Comparison of ENCODE assay signal across 8 cellular contexts in the genomic region with DNA sequence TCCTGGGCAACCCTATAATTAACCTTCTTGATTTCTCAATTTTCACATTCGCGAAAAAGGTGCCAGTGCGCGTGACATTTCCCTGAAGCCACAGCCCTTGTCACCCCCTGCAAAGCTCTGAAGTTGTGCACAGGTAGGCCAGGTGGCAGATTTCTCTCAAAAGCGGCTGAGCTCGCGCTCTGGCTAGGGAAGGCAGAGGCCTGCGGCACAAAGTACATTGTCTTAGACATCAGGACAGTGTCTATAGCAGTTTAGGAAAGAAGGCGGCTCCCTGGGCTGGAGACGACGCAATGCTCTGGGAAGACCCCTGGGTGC. TPM values are rescaled to one million over a fixed set of nuclear protein-coding genes. Genes with fewer than 3 reads are reported as not detected.
A peak's percentile ranks its signal among the peaks of the same experiment; 100 is the strongest.
DNase-seq lines count a peak whose midpoint lies in the region; ATAC-seq and TF ChIP-seq lines count a peak whose summit lies in the region.

No MANE protein-coding gene starts in this region.

- H3K4me1 ChIP-seq in HUES48 (ENCODE audit: control insufficient read depth, insufficient read depth, low read length) (no peaks in the 10 kb centered on the region), aorta (ENCODE audit: control insufficient read depth in 1 of 2, insufficient read depth in 2 of 2, low read length in 2 of 2) (peaks cover 0 to 4% of the 10 kb centered on the region in 2 donors)

- peak overlapping the region; percentile 56 for H3K9ac ChIP-seq in HUES48 (ENCODE audit: low read depth, low read length)

- peaks cover 14% of the 10 kb centered on the region for H3K9me3 Mint-ChIP-seq in activated T-cell treated with anti-CD3 and anti-CD28 coated beads, Interleukin-2, amount 50 U/mL, for 24 hours
- H3K9me3 Mint-ChIP-seq in brain = peaks cover 2 to 18% (median 7%) of the 10 kb centered on the region in 5 experiments
- H3K9me3 Mint-ChIP-seq in mesothelial cell of epicardium = peaks cover 10% of the 10 kb centered on the region

- H3K27ac ChIP-seq in HUES48 (ENCODE audit: low read depth, low read length) = peak overlapping the region; percentile 77
- H3K27ac ChIP-seq in aorta (ENCODE audit: low read depth in 1 of 2, low read length in 2 of 2) = no peak overlapping the region

- H3K36me3 ChIP-seq in HUES48 (ENCODE audit: control insufficient read depth, insufficient read depth, low read length) (0 out of 2 replicates have a peak, but pooled peaks cover 5% of the 10 kb centered on the region), aorta (ENCODE audit: control insufficient read depth in 1 of 2, insufficient read depth in 2 of 2, low read length in 1 of 2) (no peaks in the 10 kb centered on the region)

- TF ChIP-seq CTCF in brain (conservative IDR thresholded peaks at IDR 0.05) = no peak
- no peak for TF ChIP-seq CTCF in mesothelial cell of epicardium (IDR thresholded peaks at IDR 0.05; ENCODE audit: unreplicated experiment)

- no peak for DNase-seq in activated T-cell treated with anti-CD3 and anti-CD28 coated beads, Interleukin-2, amount 50 U/mL, for 24 hours
- DNase-seq in activated T-cell treated with anti-CD3 and anti-CD28 coated beads for 4 hours (no peak), mesothelial cell of epicardium (ENCODE audit: low spot score in 2 of 2, unreplicated experiment in 2 of 2) (no peak), aorta (no peak), NCI-H1092 (lab: John Stamatoyannopoulos, UW) (no peak)
- DNase-seq in effector CD8-positive, alpha-beta T cell (lab: John Stamatoyannopoulos, UW) = no peak

- H3K27me3 ChIP-seq in HUES48 (ENCODE audit: control insufficient read depth, insufficient read depth, low read length) (no peaks in the 10 kb centered on the region), aorta (ENCODE audit: control insufficient read depth in 1 of 2, insufficient read depth in 2 of 2, low read length in 1 of 2) (no peaks in the 10 kb centered on the region)

- H3K27ac Mint-ChIP-seq in activated T-cell treated with anti-CD3 and anti-CD28 coated beads, Interleukin-2, amount 50 U/mL, for 24 hours = peak overlapping the region; percentile 91
- H3K27ac Mint-ChIP-seq in brain (peak overlapping the region; percentile 96 to 99 (median 97)), mesothelial cell of epicardium (peak overlapping the region; percentile 100)

- H3K27me3 Mint-ChIP-seq in activated T-cell treated with anti-CD3 and anti-CD28 coated beads, Interleukin-2, amount 50 U/mL, for 24 hours = no peaks in the 10 kb centered on the region
- H3K27me3 Mint-ChIP-seq in brain (peaks cover 14% of the 10 kb centered on the region), mesothelial cell of epicardium (ENCODE audit: low read depth) (no peaks in the 10 kb centered on the region)

- 3% methylated on average over 11 of the region's 11 CpGs for WGBS in aorta, 2 donors

- peaks cover 54% of the 10 kb centered on the region for H3K36me3 Mint-ChIP-seq in activated T-cell treated with anti-CD3 and anti-CD28 coated beads, Interleukin-2, amount 50 U/mL, for 24 hours (ENCODE audit: low read depth)
- H3K36me3 Mint-ChIP-seq in brain = peaks cover 35% of the 10 kb centered on the region
- peaks cover 26% of the 10 kb centered on the region for H3K36me3 Mint-ChIP-seq in mesothelial cell of epicardium

- peak overlapping the region; percentile 85 for H3K4me3 ChIP-seq in HUES48 (ENCODE audit: low read depth, low read length)
- peak overlapping the region; percentile 15 to 65 for H3K4me3 ChIP-seq in aorta (ENCODE audit: low read length in 2 of 2)

- ATAC-seq in aorta (ENCODE audit: low FRiP score) = peak; percentile 4

- H3K9me3 ChIP-seq in HUES48 (ENCODE audit: control insufficient read depth, insufficient read depth, low read length) = no peaks in the 10 kb centered on the region
- H3K9me3 ChIP-seq in aorta (ENCODE audit: control insufficient read depth, low read length) = no peaks in the 10 kb centered on the region

- H3K4me3 Mint-ChIP-seq in activated T-cell treated with anti-CD3 and anti-CD28 coated beads, Interleukin-2, amount 50 U/mL, for 24 hours = peak overlapping the region; percentile 91
- H3K4me3 Mint-ChIP-seq in brain = peak overlapping the region; percentile 97 to 100 (median 99)
- peak overlapping the region; percentile 99 for H3K4me3 Mint-ChIP-seq in mesothelial cell of epicardium

- H3K4me1 Mint-ChIP-seq in activated T-cell treated with anti-CD3 and anti-CD28 coated beads, Interleukin-2, amount 50 U/mL, for 24 hours (ENCODE audit: low read depth) = peaks cover 61% of the 10 kb centered on the region
- H3K4me1 Mint-ChIP-seq in brain = peaks cover 51% of the 10 kb centered on the region
- peaks cover 22% of the 10 kb centered on the region for H3K4me1 Mint-ChIP-seq in mesothelial cell of epicardium

- intact Hi-C loops in aorta (cut with DNase I) = loop anchor here (2.0 to 10.0 kb wide), 4 partner anchors 45 to 114 kb away; a partner anchor contains a TSS

RNA-seq across cellular contexts. Expression of a gene that starts 42.9 kb away (rescaled TPM):
- polyA plus RNA-seq in brain (ENCODE audit: insufficient read depth, low read depth, low replicate concordance) (1.4 TPM), aorta (1 to 10 TPM; 3.0 to 4.6 TPM)
- total RNA-seq in mesothelial cell of epicardium (10.8 to 12.2 TPM (median 11.7 TPM) in 3 replicates), aorta (10 to 100 TPM in 1 of 2 donors, 1 to 10 TPM in 1; 6.2 to 10.9 TPM)

RNA-seq across cellular contexts. Expression of a gene that starts 45.7 kb away (rescaled TPM):
- polyA plus RNA-seq in brain (ENCODE audit: insufficient read depth, low read depth, low replicate concordance) = 14.4 TPM
- 17.6 to 21.3 TPM (median 19.9 TPM) in 3 replicates for total RNA-seq in mesothelial cell of epicardium
- 10 to 100 TPM; 28.8 to 37.7 TPM for total RNA-seq in aorta
- polyA plus RNA-seq in aorta = 1 to 10 TPM; 4.1 to 7.8 TPM
